1 cellular context compared by ENCODE assay signal in the genomic region with DNA sequence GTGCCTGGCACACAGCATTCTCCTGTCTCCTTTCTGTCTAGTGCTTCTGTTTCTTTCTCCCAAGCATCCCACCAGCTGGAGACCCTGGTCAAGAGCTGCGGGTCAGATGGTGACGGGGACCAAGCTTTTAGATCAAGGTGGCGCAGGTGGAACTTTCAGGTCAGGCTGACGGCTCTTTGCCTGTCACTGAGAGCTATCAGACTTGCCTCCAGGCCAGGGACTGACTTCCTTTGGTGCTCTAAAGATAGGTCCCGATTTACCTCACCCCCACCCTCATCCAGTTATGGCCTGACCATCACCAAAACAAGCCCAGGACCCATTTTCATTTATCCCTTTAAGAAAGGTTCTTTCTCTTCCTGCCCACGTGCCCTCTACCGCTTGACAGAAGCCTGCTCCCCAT.
TF ChIP-seq lines count a peak whose summit lies in the region.

No MANE protein-coding gene starts in this region.

TF ChIP-seq in GM12878, 131 proteins besides CTCF, POLR2A, EP300 and RAD21:
- TF ChIP-seq ETV6 (conservative IDR thresholded peaks at IDR 0.05 in 1 of 2, IDR thresholded peaks at IDR 0.05 in 1 of 2; ENCODE audit: borderline replicate concordance in 1 of 2, low read depth in 1 of 2) = no peak
- TF ChIP-seq SMAD5 (IDR thresholded peaks at IDR 0.05; ENCODE audit: low read depth) = no peak
- TF ChIP-seq, protein P1, sequence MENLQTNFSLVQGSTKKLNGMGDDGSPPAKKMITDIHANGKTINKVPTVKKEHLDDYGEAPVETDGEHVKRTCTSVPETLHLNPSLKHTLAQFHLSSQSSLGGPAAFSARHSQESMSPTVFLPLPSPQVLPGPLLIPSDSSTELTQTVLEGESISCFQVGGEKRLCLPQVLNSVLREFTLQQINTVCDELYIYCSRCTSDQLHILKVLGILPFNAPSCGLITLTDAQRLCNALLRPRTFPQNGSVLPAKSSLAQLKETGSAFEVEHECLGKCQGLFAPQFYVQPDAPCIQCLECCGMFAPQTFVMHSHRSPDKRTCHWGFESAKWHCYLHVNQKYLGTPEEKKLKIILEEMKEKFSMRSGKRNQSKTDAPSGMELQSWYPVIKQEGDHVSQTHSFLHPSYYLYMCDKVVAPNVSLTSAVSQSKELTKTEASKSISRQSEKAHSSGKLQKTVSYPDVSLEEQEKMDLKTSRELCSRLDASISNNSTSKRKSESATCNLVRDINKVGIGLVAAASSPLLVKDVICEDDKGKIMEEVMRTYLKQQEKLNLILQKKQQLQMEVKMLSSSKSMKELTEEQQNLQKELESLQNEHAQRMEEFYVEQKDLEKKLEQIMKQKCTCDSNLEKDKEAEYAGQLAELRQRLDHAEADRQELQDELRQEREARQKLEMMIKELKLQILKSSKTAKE (IDR thresholded peaks at IDR 0.05; ENCODE audit: low read depth, poor library complexity, severe bottlenecking) = no peak
- TF ChIP-seq, protein P2, sequence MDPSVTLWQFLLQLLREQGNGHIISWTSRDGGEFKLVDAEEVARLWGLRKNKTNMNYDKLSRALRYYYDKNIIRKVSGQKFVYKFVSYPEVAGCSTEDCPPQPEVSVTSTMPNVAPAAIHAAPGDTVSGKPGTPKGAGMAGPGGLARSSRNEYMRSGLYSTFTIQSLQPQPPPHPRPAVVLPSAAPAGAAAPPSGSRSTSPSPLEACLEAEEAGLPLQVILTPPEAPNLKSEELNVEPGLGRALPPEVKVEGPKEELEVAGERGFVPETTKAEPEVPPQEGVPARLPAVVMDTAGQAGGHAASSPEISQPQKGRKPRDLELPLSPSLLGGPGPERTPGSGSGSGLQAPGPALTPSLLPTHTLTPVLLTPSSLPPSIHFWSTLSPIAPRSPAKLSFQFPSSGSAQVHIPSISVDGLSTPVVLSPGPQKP (IDR thresholded peaks at IDR 0.05; ENCODE audit: low read depth, low read length) = no peak
- TF ChIP-seq, protein P3, sequence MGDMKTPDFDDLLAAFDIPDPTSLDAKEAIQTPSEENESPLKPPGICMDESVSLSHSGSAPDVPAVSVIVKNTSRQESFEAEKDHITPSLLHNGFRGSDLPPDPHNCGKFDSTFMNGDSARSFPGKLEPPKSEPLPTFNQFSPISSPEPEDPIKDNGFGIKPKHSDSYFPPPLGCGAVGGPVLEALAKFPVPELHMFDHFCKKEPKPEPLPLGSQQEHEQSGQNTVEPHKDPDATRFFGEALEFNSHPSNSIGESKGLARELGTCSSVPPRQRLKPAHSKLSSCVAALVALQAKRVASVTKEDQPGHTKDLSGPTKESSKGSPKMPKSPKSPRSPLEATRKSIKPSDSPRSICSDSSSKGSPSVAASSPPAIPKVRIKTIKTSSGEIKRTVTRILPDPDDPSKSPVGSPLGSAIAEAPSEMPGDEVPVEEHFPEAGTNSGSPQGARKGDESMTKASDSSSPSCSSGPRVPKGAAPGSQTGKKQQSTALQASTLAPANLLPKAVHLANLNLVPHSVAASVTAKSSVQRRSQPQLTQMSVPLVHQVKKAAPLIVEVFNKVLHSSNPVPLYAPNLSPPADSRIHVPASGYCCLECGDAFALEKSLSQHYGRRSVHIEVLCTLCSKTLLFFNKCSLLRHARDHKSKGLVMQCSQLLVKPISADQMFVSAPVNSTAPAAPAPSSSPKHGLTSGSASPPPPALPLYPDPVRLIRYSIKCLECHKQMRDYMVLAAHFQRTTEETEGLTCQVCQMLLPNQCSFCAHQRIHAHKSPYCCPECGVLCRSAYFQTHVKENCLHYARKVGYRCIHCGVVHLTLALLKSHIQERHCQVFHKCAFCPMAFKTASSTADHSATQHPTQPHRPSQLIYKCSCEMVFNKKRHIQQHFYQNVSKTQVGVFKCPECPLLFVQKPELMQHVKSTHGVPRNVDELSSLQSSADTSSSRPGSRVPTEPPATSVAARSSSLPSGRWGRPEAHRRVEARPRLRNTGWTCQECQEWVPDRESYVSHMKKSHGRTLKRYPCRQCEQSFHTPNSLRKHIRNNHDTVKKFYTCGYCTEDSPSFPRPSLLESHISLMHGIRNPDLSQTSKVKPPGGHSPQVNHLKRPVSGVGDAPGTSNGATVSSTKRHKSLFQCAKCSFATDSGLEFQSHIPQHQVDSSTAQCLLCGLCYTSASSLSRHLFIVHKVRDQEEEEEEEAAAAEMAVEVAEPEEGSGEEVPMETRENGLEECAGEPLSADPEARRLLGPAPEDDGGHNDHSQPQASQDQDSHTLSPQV (IDR thresholded peaks at IDR 0.05) = no peak
- no peak for TF ChIP-seq RELA (IDR thresholded peaks at IDR 0.05; ENCODE audit: borderline replicate concordance, partially characterized antibody)
- TF ChIP-seq, protein P4, sequence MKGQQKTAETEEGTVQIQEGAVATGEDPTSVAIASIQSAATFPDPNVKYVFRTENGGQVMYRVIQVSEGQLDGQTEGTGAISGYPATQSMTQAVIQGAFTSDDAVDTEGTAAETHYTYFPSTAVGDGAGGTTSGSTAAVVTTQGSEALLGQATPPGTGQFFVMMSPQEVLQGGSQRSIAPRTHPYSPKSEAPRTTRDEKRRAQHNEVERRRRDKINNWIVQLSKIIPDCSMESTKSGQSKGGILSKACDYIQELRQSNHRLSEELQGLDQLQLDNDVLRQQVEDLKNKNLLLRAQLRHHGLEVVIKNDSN (IDR thresholded peaks at IDR 0.05; ENCODE audit: borderline replicate concordance, extremely low read length, insufficient read depth, low read depth, low read length) = no peak
- TF ChIP-seq, protein P5, sequence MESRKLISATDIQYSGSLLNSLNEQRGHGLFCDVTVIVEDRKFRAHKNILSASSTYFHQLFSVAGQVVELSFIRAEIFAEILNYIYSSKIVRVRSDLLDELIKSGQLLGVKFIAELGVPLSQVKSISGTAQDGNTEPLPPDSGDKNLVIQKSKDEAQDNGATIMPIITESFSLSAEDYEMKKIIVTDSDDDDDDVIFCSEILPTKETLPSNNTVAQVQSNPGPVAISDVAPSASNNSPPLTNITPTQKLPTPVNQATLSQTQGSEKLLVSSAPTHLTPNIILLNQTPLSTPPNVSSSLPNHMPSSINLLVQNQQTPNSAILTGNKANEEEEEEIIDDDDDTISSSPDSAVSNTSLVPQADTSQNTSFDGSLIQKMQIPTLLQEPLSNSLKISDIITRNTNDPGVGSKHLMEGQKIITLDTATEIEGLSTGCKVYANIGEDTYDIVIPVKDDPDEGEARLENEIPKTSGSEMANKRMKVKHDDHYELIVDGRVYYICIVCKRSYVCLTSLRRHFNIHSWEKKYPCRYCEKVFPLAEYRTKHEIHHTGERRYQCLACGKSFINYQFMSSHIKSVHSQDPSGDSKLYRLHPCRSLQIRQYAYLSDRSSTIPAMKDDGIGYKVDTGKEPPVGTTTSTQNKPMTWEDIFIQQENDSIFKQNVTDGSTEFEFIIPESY (IDR thresholded peaks at IDR 0.05) = no peak
- no peak for TF ChIP-seq POU2F2 (IDR thresholded peaks at IDR 0.05; ENCODE audit: borderline replicate concordance, low read depth, low read length)
- TF ChIP-seq HDAC6 (IDR thresholded peaks at IDR 0.05; ENCODE audit: unreplicated experiment) = no peak
- no peak for TF ChIP-seq CBFB (IDR thresholded peaks at IDR 0.05; ENCODE audit: low read depth)
- no peak for TF ChIP-seq TARDBP (IDR thresholded peaks at IDR 0.05; ENCODE audit: borderline replicate concordance)
- no peak for TF ChIP-seq KAT2A (conservative IDR thresholded peaks at IDR 0.05; ENCODE audit: control insufficient read depth, low read depth, low read length)
- TF ChIP-seq BCL11A (IDR thresholded peaks at IDR 0.05; ENCODE audit: low read depth, low read length) = no peak
- TF ChIP-seq MTA2 (IDR thresholded peaks at IDR 0.05; ENCODE audit: low read depth) = no peak
- no peak for TF ChIP-seq GABPA (IDR thresholded peaks at IDR 0.05; ENCODE audit: low read depth)
- no peak for TF ChIP-seq EZH2 (IDR thresholded peaks at IDR 0.05; ENCODE audit: borderline replicate concordance, control insufficient read depth, low read depth, low read length)
- no peak for TF ChIP-seq RCOR1 (conservative IDR thresholded peaks at IDR 0.05; ENCODE audit: low read depth, low read length)
- TF ChIP-seq, protein P6, sequence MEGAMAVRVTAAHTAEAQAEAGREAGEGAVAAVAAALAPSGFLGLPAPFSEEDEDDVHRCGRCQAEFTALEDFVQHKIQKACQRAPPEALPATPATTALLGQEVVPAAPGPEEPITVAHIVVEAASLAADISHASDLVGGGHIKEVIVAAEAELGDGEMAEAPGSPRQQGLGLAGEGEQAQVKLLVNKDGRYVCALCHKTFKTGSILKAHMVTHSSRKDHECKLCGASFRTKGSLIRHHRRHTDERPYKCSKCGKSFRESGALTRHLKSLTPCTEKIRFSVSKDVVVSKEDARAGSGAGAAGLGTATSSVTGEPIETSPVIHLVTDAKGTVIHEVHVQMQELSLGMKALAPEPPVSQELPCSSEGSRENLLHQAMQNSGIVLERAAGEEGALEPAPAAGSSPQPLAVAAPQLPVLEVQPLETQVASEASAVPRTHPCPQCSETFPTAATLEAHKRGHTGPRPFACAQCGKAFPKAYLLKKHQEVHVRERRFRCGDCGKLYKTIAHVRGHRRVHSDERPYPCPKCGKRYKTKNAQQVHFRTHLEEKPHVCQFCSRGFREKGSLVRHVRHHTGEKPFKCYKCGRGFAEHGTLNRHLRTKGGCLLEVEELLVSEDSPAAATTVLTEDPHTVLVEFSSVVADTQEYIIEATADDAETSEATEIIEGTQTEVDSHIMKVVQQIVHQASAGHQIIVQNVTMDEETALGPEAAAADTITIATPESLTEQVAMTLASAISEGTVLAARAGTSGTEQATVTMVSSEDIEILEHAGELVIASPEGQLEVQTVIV (IDR thresholded peaks at IDR 0.05; ENCODE audit: borderline replicate concordance, partially characterized antibody) = no peak
